18 cellular contexts compared by ENCODE assay signal in the genomic region with DNA sequence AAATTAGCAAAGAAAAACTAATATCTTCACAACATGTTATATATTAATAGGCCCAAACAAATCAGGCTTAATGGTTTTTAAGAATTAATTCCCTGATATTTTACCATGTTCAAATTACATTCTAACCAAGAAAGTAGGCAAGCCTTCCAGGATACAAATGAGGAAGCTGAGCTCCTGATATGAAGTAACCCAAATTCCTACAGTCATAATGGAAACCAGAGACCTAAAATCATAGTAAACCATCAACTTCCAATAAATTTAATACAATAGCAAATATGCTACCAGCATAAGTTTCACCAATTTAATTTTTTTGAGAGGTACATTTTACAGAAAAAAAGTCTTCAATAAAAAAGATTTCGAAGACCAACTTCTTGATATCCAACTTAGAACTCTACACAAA. TPM values are rescaled to one million over a fixed set of nuclear protein-coding genes. Genes with fewer than 3 reads are reported as not detected.
DNase-seq lines count a peak whose midpoint lies in the region; ATAC-seq, FAIRE-seq and TF ChIP-seq lines count a peak whose summit lies in the region.
"Had no signal": no experiment of that assay in that cellular context is flagged by ENCODE, and none has a peak within 500 bp of the region (broad histone marks: within the 10 kb centered on the region; RNA-seq: fewer than 3 reads in every experiment).

No MANE protein-coding gene starts in this region.

- H3K27me3 ChIP-seq in Loucy (ENCODE audit: insufficient read depth, low read length, poor library complexity, severe bottlenecking) (no peaks in the 10 kb centered on the region), endothelial cell of umbilical vein (ENCODE audit: control insufficient read depth in 2 of 2, insufficient read depth in 2 of 2, low read length in 2 of 2) (no peaks in the 10 kb centered on the region), tibial nerve (no peaks in the 10 kb centered on the region), psoas muscle (ENCODE audit: insufficient read depth in 3 of 3, low read length in 2 of 3) (no peaks in the 10 kb centered on the region)
- H3K27me3 ChIP-seq: right atrium auricular region had no signal

- H4K20me1 ChIP-seq in Loucy (ENCODE audit: insufficient read depth, low read length, poor library complexity, severe bottlenecking) (peaks cover 14% of the 10 kb centered on the region), endothelial cell of umbilical vein (replicated peaks; ENCODE audit: control insufficient read depth, extremely low read depth, insufficient read depth, low read length) (peaks cover 2% of the 10 kb centered on the region)

- intact Hi-C loops in endothelial cell of umbilical vein (cut with micrococcal nuclease), result no loop called here
- intact Hi-C loops in psoas muscle (cut with DNase I), result loop anchor here in 1 of 2 donors (10.0 kb wide), 1 partner anchor 303 kb away; a partner anchor contains a TSS

- no peak for ATAC-seq in psoas muscle
- ATAC-seq: activated CD4-positive, alpha-beta T cell treated with anti-CD3 and anti-CD28 coated beads for 36 hours had no signal

- TF ChIP-seq CTCF in AG09309 (IDR thresholded peaks at IDR 0.05; ENCODE audit: control insufficient read depth, insufficient read depth, low read depth, low read length, missing control alignments) (no peak), Loucy (conservative IDR thresholded peaks at IDR 0.05; ENCODE audit: low read length) (no peak), endothelial cell of umbilical vein (IDR thresholded peaks at IDR 0.05; ENCODE audit: extremely low read depth in 1 of 2, insufficient read depth in 1 of 2, low read depth in 1 of 2, low read length in 2 of 2) (no peak), tibial nerve (IDR thresholded peaks at IDR 0.05) (no peak), psoas muscle (IDR thresholded peaks at IDR 0.05) (no peak)

- no peaks in the 10 kb centered on the region for H3K9me1 ChIP-seq in endothelial cell of umbilical vein (replicated peaks; ENCODE audit: control insufficient read depth, extremely low read depth, insufficient read depth, low read length)

- no peaks in the 10 kb centered on the region for H3F3A ChIP-seq in Loucy (ENCODE audit: low read depth)

- FAIRE-seq in endothelial cell of umbilical vein (lab: Jason Lieb, UNC), result no peak

- WGBS in mesodermal cell (ENCODE audit: insufficient coverage in 2 of 2), 2 experiments, result no CpG with 5 or more reads among the region's 1 CpG
- 41% methylated on average over 1 of the region's 1 CpG for WGBS in tibial nerve, 2 donors
- 30 to 51% (median 44%) methylated on average over 1 of the region's 1 CpG for WGBS in psoas muscle, 3 donors

- H3K4me1 ChIP-seq in Loucy (ENCODE audit: insufficient read depth, low read length, poor library complexity, severe bottlenecking) (peaks cover 30% of the 10 kb centered on the region), endothelial cell of umbilical vein (ENCODE audit: control insufficient read depth, extremely low read depth, insufficient read depth, low read length) (peaks cover 50% of the 10 kb centered on the region), mesodermal cell (ENCODE audit: control insufficient read depth, insufficient read depth, low read length, poor library complexity, severe bottlenecking) (peaks cover 35% of the 10 kb centered on the region), tibial nerve (peaks cover 0 to 78% (median 7%) of the 10 kb centered on the region in 4 donors), psoas muscle (peaks cover 13% of the 10 kb centered on the region)

- dilution Hi-C loops in endothelial cell of umbilical vein (cut with MboI; ENCODE audit: extremely low pct_ligation_motif_present, low sequenced_read_pairs), result no loop called here

- no peaks in the 10 kb centered on the region for H3K36me3 ChIP-seq in Loucy (ENCODE audit: insufficient read depth, low read length)
- no peaks in the 10 kb centered on the region for H3K36me3 ChIP-seq in endothelial cell of umbilical vein (ENCODE audit: control insufficient read depth in 2 of 2, extremely low read depth in 1 of 2, insufficient read depth in 2 of 2, low read length in 2 of 2)
- peaks cover 10% of the 10 kb centered on the region for H3K36me3 ChIP-seq in mesodermal cell (ENCODE audit: control insufficient read depth, insufficient read depth, low read length)
- H3K36me3 ChIP-seq in tibial nerve, result no peaks in the 10 kb centered on the region
- no peaks in the 10 kb centered on the region for H3K36me3 ChIP-seq in psoas muscle (ENCODE audit: insufficient read depth in 1 of 2, low read depth in 1 of 2)
- H3K36me3 ChIP-seq: neutrophil, right atrium auricular region had no signal

- H3K9me3 ChIP-seq in Loucy (ENCODE audit: insufficient read depth, low read depth, low read length) (no peaks in the 10 kb centered on the region), endothelial cell of umbilical vein (replicated peaks; ENCODE audit: control insufficient read depth, insufficient read depth, low read length) (no peaks in the 10 kb centered on the region), mesodermal cell (ENCODE audit: control insufficient read depth, low read length) (no peaks in the 10 kb centered on the region), tibial nerve (no peaks in the 10 kb centered on the region), psoas muscle (no peaks in the 10 kb centered on the region)
- H3K9me3 ChIP-seq: neutrophil, right atrium auricular region had no signal

- POLR2A ChIA-PET in endothelial cell of umbilical vein (lab: Charles Lee), result interaction anchor here (1.0 kb wide), 1 partner anchor 22 kb away, joined by 3 read pairs; no protein-coding TSS in a partner anchor

- no peak overlapping the region for H3K27ac ChIP-seq in endothelial cell of umbilical vein (ENCODE audit: insufficient read depth, low read depth, low read length)
- no peak overlapping the region for H3K27ac ChIP-seq in mesodermal cell (ENCODE audit: low read depth, low read length, severe bottlenecking)
- no peak overlapping the region for H3K27ac ChIP-seq in tibial nerve
- H3K27ac ChIP-seq in psoas muscle, result no peak overlapping the region
- H3K27ac ChIP-seq: neutrophil, right atrium auricular region had no signal

- H3K9me2 ChIP-seq in Loucy (replicated peaks; ENCODE audit: low read depth, low read length), result no peaks in the 10 kb centered on the region

- H3K4me3 ChIP-seq in AG09309 (ENCODE audit: control insufficient read depth, low read depth, low read length) (peak overlapping the region; percentile 4), Loucy (ENCODE audit: low read length, poor library complexity, severe bottlenecking) (peak overlapping the region; percentile 16), endothelial cell of umbilical vein (replicated peaks in 1 of 3; ENCODE audit: insufficient read depth in 1 of 3, low read depth in 1 of 3, low read length in 3 of 3) (peak overlapping the region in 1 of 3 experiments; percentile 92), mesodermal cell (ENCODE audit: extremely low read depth, insufficient read depth, low read length, poor library complexity, severe bottlenecking) (peak overlapping the region; percentile 19), tibial nerve (no peak overlapping the region), psoas muscle (no peak overlapping the region)
- H3K4me3 ChIP-seq: right atrium auricular region had no signal

- H3K79me2 ChIP-seq in Loucy (ENCODE audit: insufficient read depth, low read length) (peaks cover 15% of the 10 kb centered on the region; the same call in 1 of the 2 replicates), endothelial cell of umbilical vein (ENCODE audit: control insufficient read depth, insufficient read depth, low read length) (peaks cover 86% of the 10 kb centered on the region)

- TF ChIP-seq EP300 in tibial nerve (IDR thresholded peaks at IDR 0.05), result no peak

- CTCF ChIA-PET in endothelial cell of umbilical vein (lab: Charles Lee), result interaction anchor here (1.0 to 3.1 kb wide), 4 partner anchors 9 to 96 kb away, joined by 3 to 16 read pairs (median 9); no protein-coding TSS in a partner anchor

- H2AFZ ChIP-seq in Loucy (ENCODE audit: low read length) (no peak overlapping the region), endothelial cell of umbilical vein (ENCODE audit: low read depth, low read length) (no peak overlapping the region)

- H3K4me2 ChIP-seq in Loucy (ENCODE audit: low read depth, low read length, poor library complexity, severe bottlenecking) (peak overlapping the region; percentile 23), endothelial cell of umbilical vein (ENCODE audit: insufficient read depth, low read length) (peak overlapping the region; percentile 92)

- no TSS peak for BruUV-seq in endothelial cell of umbilical vein (replicated peaks; lab: Mats Ljungman, UMichigan)

- DNase-seq in AG09309 (ENCODE audit: low read depth) (no peak), endothelial cell of umbilical vein (ENCODE audit: low read depth, low spot score) (no peak), tibial nerve (ENCODE audit: low spot score in 2 of 2) (no peak), psoas muscle (no peak)
- DNase-seq in activated CD4-positive, alpha-beta T cell treated with anti-CD3 and anti-CD28 coated beads for 4 hours, result no peak
- DNase-seq in central memory CD4-positive, alpha-beta T cell, result no peak
- DNase-seq: activated CD4-positive, alpha-beta T cell treated with anti-CD3 and anti-CD28 coated beads for 36 hours; activated gamma-delta T cell treated with Interleukin-2 at 50 U/mL for 16 hours; AML-193; anterior cingulate cortex; hypothalamus; NCI-H1048; NCI-H69; stimulated activated CD4-positive, alpha-beta T cell treated with anti-CD3 and anti-CD28 coated beads, Interleukin-1b, Interleukin-23, amount 100 ng/mL, for 48 hours had no signal

- TF ChIP-seq POLR2A in endothelial cell of umbilical vein (IDR thresholded peaks at IDR 0.05; ENCODE audit: low read depth, low read length), result no peak
- TF ChIP-seq POLR2A in tibial nerve (IDR thresholded peaks at IDR 0.05), result no peak

- no peak overlapping the region for H3K9ac ChIP-seq in Loucy (ENCODE audit: low read depth, low read length, poor library complexity, severe bottlenecking)
- H3K9ac ChIP-seq in endothelial cell of umbilical vein (replicated peaks; ENCODE audit: extremely low read depth, insufficient read depth, low read length), result no peak overlapping the region

TF ChIP-seq in endothelial cell of umbilical vein, 7 proteins besides CTCF, POLR2A, EP300 and RAD21 (continues in another document):
- TF ChIP-seq POLR2AphosphoS5 (IDR thresholded peaks at IDR 0.05; ENCODE audit: insufficient read depth, low read depth, low read length), result no peak

RNA-seq across cellular contexts. Expression of a gene that starts 3.8 kb away (rescaled TPM):
- total RNA-seq in endothelial cell of umbilical vein (62.6 and 77.3 TPM in 2 replicates), tibial nerve (10 to 100 TPM; 37.8 to 51.9 (median 43.6) TPM), psoas muscle (10 to 100 TPM in 2 of 4 donors, 1 to 10 TPM in 2; 4.1 to 13.9 (median 10.2) TPM)
- polyA plus RNA-seq in endothelial cell of umbilical vein (27.7 and 28.7 TPM in 2 replicates), psoas muscle (1 to 10 TPM; 2.9 to 5.3 (median 3.8) TPM)
- polyA plus RNA-seq in endothelial cell of umbilical vein (2011; cell fraction: cytosol; rRNA removed), result 25.0 and 29.4 TPM in 2 replicates
- polyA plus RNA-seq in endothelial cell of umbilical vein (2011; cell fraction: nucleus; rRNA removed), result 80.8 and 86.7 TPM in 2 replicates
- polyA plus RNA-seq in endothelial cell of umbilical vein (2012), result 39.7 and 81.7 TPM in 2 replicates
- 114 and 128 TPM in 2 replicates for polyA minus RNA-seq in endothelial cell of umbilical vein
- polyA minus RNA-seq in endothelial cell of umbilical vein (2011; cell fraction: cytosol; rRNA and poly(A)+ RNA removed), result 12.7 TPM
- polyA minus RNA-seq in endothelial cell of umbilical vein (2011; cell fraction: nucleus; rRNA and poly(A)+ RNA removed), result 142 and 205 TPM in 2 replicates
- polyA plus RNA-seq in mesodermal cell (2013, experiment 1 of 2), result 71.5 TPM
- 66.0 TPM for polyA plus RNA-seq in mesodermal cell (2013, experiment 2 of 2)

Comparison
In these comparisons a context has a peak if more than half of its experiments do, and no peak if none do; other contexts are left out.
1. H3K4me3 ChIP-seq: peak in AG09309 (single experiment), Loucy (single experiment) and mesodermal cell (single experiment); none in tibial nerve (0 of 4) and psoas muscle (single experiment).